ENCODE assay signal across 10 cellular contexts in genomic region chr16:69798466-69798865, GRCh38.
A peak's percentile ranks its signal among the peaks of the same experiment; 100 is the strongest.
DNase-seq lines count a peak whose midpoint lies in the region; ATAC-seq and TF ChIP-seq lines count a peak whose summit lies in the region.
"Had no signal": no experiment of that assay in that cellular context is flagged by ENCODE, and none has a peak within 500 bp of the region (broad histone marks: within the 10 kb centered on the region; RNA-seq: fewer than 3 reads in every experiment).

No MANE protein-coding gene starts in this region.

- TF ChIP-seq CTCF in GM06990 (IDR thresholded peaks at IDR 0.05; ENCODE audit: insufficient read depth, low read length, poor library complexity, severe bottlenecking), result peak; percentile 2

- H3K36me3 ChIP-seq in GM06990 (ENCODE audit: control insufficient read depth, insufficient read depth, low read length), result peaks cover 6% of the 10 kb centered on the region

- ATAC-seq in GM19351 (IDR thresholded peaks at IDR 0.05; ENCODE audit: unreplicated experiment) (no peak), HG03521 (IDR thresholded peaks at IDR 0.05; ENCODE audit: unreplicated experiment) (no peak)

- peak overlapping the region; percentile 58 for H3K27ac ChIP-seq in substantia nigra (ENCODE audit: low read depth, low read length, poor library complexity, severe bottlenecking)

- DNase-seq in GM06990 (ENCODE audit: extremely low read depth, insufficient read length) (no peak), amniotic epithelial cell (ENCODE audit: low read depth) (peak; percentile 6), globus pallidus (ENCODE audit: low spot score) (peak; percentile 70), substantia nigra (lab: John Stamatoyannopoulos, UW) (peak in 30 of 49 donors; percentile 5 to 60 (median 23))
- no peak for DNase-seq in activated CD4-positive, alpha-beta T cell treated with anti-CD3 and anti-CD28 coated beads, Interleukin-2, amount 50 U/mL, for 1 hour
- DNase-seq: amniotic stem cell, foreskin melanocyte, NCI-H446 treated with DMSO at 0.1 percent for 48 hours had no signal

- H3K27me3 ChIP-seq in GM06990 (replicated peaks; ENCODE audit: control insufficient read depth, insufficient read depth, low read length), result no peaks in the 10 kb centered on the region

- H3K4me3 ChIP-seq in GM06990 (replicated peaks; ENCODE audit: low read depth, low read length), result no peak overlapping the region

Comparison
In these comparisons a context has a peak if more than half of its experiments do, and no peak if none do; other contexts are left out.
1. DNase-seq: peak in amniotic epithelial cell (single experiment), globus pallidus (single experiment) and substantia nigra (30 of 49); none in GM06990 (single experiment) and activated CD4-positive, alpha-beta T cell treated with anti-CD3 and anti-CD28 coated beads, Interleukin-2, amount 50 U/mL, for 1 hour (single experiment).